In genomic region chr10:25061711-25062455, GRCh38 we compare ENCODE assay signal across 1 cellular context.
TF ChIP-seq lines count a peak whose summit lies in the region.

No MANE protein-coding gene starts in this region.

TF ChIP-seq in K562, 482 proteins besides CTCF, POLR2A, EP300 and RAD21 (continued from another document and continues in another):
- TF ChIP-seq HMBOX1 (IDR thresholded peaks at IDR 0.05) (peak; percentile 96), PTRF (tag; IDR thresholded peaks at IDR 0.05) (no peak), ZNF778 (CRISPR knock-in tag; IDR thresholded peaks at IDR 0.05) (no peak), MAFG (tag; conservative IDR thresholded peaks at IDR 0.05) (peak; percentile 91), ZNF3 (CRISPR knock-in tag; IDR thresholded peaks at IDR 0.05) (no peak), ZFP1 (CRISPR knock-in tag; IDR thresholded peaks at IDR 0.05) (no peak), ZNF133 (CRISPR knock-in tag; IDR thresholded peaks at IDR 0.05) (no peak), RNF2 (IDR thresholded peaks at IDR 0.05) (no peak), ARID3B (CRISPR knock-in tag; IDR thresholded peaks at IDR 0.05; ENCODE audit: borderline replicate concordance) (no peak), ZNF318 (IDR thresholded peaks at IDR 0.05; ENCODE audit: borderline replicate concordance in 1 of 2, low read depth in 1 of 2) (no peak), GATAD2A (IDR thresholded peaks at IDR 0.05) (no peak), MYC (IDR thresholded peaks at IDR 0.05; ENCODE audit: low read depth, low read length) (0 out of 2 replicates have a peak, but pooled peaks have one; percentile 22), MYC (CRISPR knock-in tag; IDR thresholded peaks at IDR 0.05; ENCODE audit: borderline replicate concordance, low read depth) (no peak), THAP12 (CRISPR knock-in tag; IDR thresholded peaks at IDR 0.05) (no peak), ATF7 (IDR thresholded peaks at IDR 0.05) (peak; percentile 27; the same call in 1 of the 2 replicates), DMBX1 (CRISPR knock-in tag; IDR thresholded peaks at IDR 0.05; ENCODE audit: borderline replicate concordance) (peak; percentile 33), XRCC5 (IDR thresholded peaks at IDR 0.05; ENCODE audit: low read depth, low read length) (no peak), NEUROD1 (IDR thresholded peaks at IDR 0.05; ENCODE audit: borderline replicate concordance, low read depth, low read length, partially characterized antibody) (peak; percentile 18), C11orf30 (IDR thresholded peaks at IDR 0.05; ENCODE audit: low read depth) (peak; percentile 97), SPI1 (IDR thresholded peaks at IDR 0.05; ENCODE audit: borderline replicate concordance, low read depth, low read length) (no peak), NFRKB (IDR thresholded peaks at IDR 0.05; ENCODE audit: low read depth) (peak; percentile 73), FOXA3 (CRISPR knock-in tag; conservative IDR thresholded peaks at IDR 0.05 in 1 of 2, IDR thresholded peaks at IDR 0.05 in 1 of 2) (peak in 1 of 2 experiments; percentile 41; a peak in 1 of 4 replicates), GABPB1 (CRISPR knock-in tag; IDR thresholded peaks at IDR 0.05) (no peak), CREM (IDR thresholded peaks at IDR 0.05; ENCODE audit: low read depth) (peak; percentile 7; the same call in 1 of the 2 replicates), MAFF (IDR thresholded peaks at IDR 0.05; ENCODE audit: low read length) (peak; percentile 88), MGA (IDR thresholded peaks at IDR 0.05) (0 out of 2 replicates have a peak, but pooled peaks have one; percentile 10)
